18 cellular contexts compared by ENCODE assay signal in genomic region chr14:81459912-81460311, GRCh38. TPM values are rescaled to one million over a fixed set of nuclear protein-coding genes. Genes with fewer than 3 reads are reported as not detected.
DNase-seq lines count a peak whose midpoint lies in the region; ATAC-seq and TF ChIP-seq lines count a peak whose summit lies in the region.
"Had no signal": no experiment of that assay in that cellular context is flagged by ENCODE, and none has a peak within 500 bp of the region (broad histone marks: within the 10 kb centered on the region; RNA-seq: fewer than 3 reads in every experiment).

No MANE protein-coding gene starts in this region.

- no peaks in the 10 kb centered on the region for H3K27me3 ChIP-seq in DND-41 (ENCODE audit: insufficient read depth, low read length, poor library complexity)
- H3K27me3 ChIP-seq in neuronal stem cell (ENCODE audit: control insufficient read depth in 3 of 3, insufficient read depth in 3 of 3, low read depth in 1 of 3, low read length in 3 of 3) = no peaks in the 10 kb centered on the region
- H3K27me3 ChIP-seq: BE2C had no signal

- peak overlapping the region; percentile 69 for H3K27ac Mint-ChIP-seq in dendritic cell treated with granulocyte-macrophage colony-stimulating factor and Interleukin-4, amounts not matched to agents 40 ng/mL and 50 ng/mL, for 4 days
- H3K27ac Mint-ChIP-seq: CD8-positive, alpha-beta T cell had no signal

- peak overlapping the region; percentile 10 for H2BK5ac ChIP-seq in neuronal stem cell (ENCODE audit: low read length)

- no peak overlapping the region for H2BK120ac ChIP-seq in neuronal stem cell (ENCODE audit: low read depth, low read length)

- H3K4ac ChIP-seq in neuronal stem cell (ENCODE audit: low read length) = no peak overlapping the region

- H4K20me1 ChIP-seq in DND-41 (ENCODE audit: insufficient read depth, low read length) = no peaks in the 10 kb centered on the region

- H3K9ac ChIP-seq in DND-41 (ENCODE audit: low read depth, low read length) (no peak overlapping the region), neuronal stem cell (ENCODE audit: low read depth, low read length, poor library complexity) (no peak overlapping the region)
- H3K9ac ChIP-seq: GM23248, KMS-11 had no signal

- H3K4me3 Mint-ChIP-seq in dendritic cell treated with granulocyte-macrophage colony-stimulating factor and Interleukin-4, amounts not matched to agents 40 ng/mL and 50 ng/mL, for 4 days = no peak overlapping the region
- H3K4me3 Mint-ChIP-seq: CD14-positive monocyte; CD8-positive, alpha-beta T cell had no signal

- no peak overlapping the region for H3K4me3 ChIP-seq in DND-41 (ENCODE audit: low read depth in 1 of 2, low read length in 2 of 2)
- H3K4me3 ChIP-seq in neuronal stem cell (ENCODE audit: low read length in 2 of 2) = no peak overlapping the region
- H3K4me3 ChIP-seq: GM12878, GM23248 had no signal

- intact Hi-C loops in dendritic cell treated with granulocyte-macrophage colony-stimulating factor and Interleukin-4, amounts not matched to agents 40 ng/mL and 50 ng/mL, for 4 days (cut with micrococcal nuclease) = loop anchor here (5.0 kb wide), 1 partner anchor 503 kb away; the partner anchor contains the start of gene TSHR

- H3K79me1 ChIP-seq in neuronal stem cell (ENCODE audit: low read depth, low read length) = no peaks in the 10 kb centered on the region

- no peak overlapping the region for H2AK5ac ChIP-seq in neuronal stem cell (ENCODE audit: low read depth, low read length)

- no peak for ATAC-seq in DND-41 (ENCODE audit: insufficient read depth, low read depth)
- ATAC-seq in HG03135 (IDR thresholded peaks at IDR 0.05; ENCODE audit: unreplicated experiment) = no peak
- ATAC-seq in GM21619 (IDR thresholded peaks at IDR 0.05; ENCODE audit: unreplicated experiment) = no peak
- ATAC-seq: CD8-positive, alpha-beta T cell; GM12878 had no signal

- H3K9me3 ChIP-seq in DND-41 (ENCODE audit: insufficient read depth, low read length, severe bottlenecking) (no peaks in the 10 kb centered on the region), neuronal stem cell (replicated peaks in 1 of 2; ENCODE audit: control insufficient read depth in 2 of 2, insufficient read depth in 1 of 2, low read depth in 1 of 2, low read length in 2 of 2) (peaks cover 0 to 2% of the 10 kb centered on the region in 2 donors)
- H3K9me3 ChIP-seq: BE2C had no signal

- H3K27me3 Mint-ChIP-seq in dendritic cell treated with granulocyte-macrophage colony-stimulating factor and Interleukin-4, amounts not matched to agents 40 ng/mL and 50 ng/mL, for 4 days = peaks cover 3% of the 10 kb centered on the region

- H2AFZ ChIP-seq in DND-41 (ENCODE audit: low read depth, low read length) (0 out of 2 replicates have a peak overlapping the region, but pooled peaks have one; percentile 62), neuronal stem cell (ENCODE audit: low read length) (peak overlapping the region; percentile 84)
- H2AFZ ChIP-seq: GM23248 had no signal

- peak overlapping the region; percentile 51 for H3K18ac ChIP-seq in neuronal stem cell (ENCODE audit: low read length)

- H3K4me1 ChIP-seq in DND-41 (ENCODE audit: insufficient read depth, low read length) (peaks cover 7% of the 10 kb centered on the region; the same call in 1 of the 2 replicates), neuronal stem cell (ENCODE audit: control insufficient read depth in 2 of 2, insufficient read depth in 1 of 2, low read depth in 1 of 2, low read length in 2 of 2) (no peaks in the 10 kb centered on the region)
- H3K4me1 ChIP-seq: BE2C had no signal

- no peak for DNase-seq in DND-41
- DNase-seq in neuronal stem cell (ENCODE audit: low spot score) = no peak
- no peak for DNase-seq in HPDE6-E6E7 (ENCODE audit: extremely low spot score)
- DNase-seq in NOMO-1 treated with DMSO at 0.1 percent for 48 hours (lab: John Stamatoyannopoulos, UW; ENCODE audit: unreplicated experiment) = no peak
- DNase-seq: ACHN; BE2C; Calu3; CD8-positive, alpha-beta T cell; DMS79 treated with DMSO at 0.1 percent for 48 hours; EL; GM23248; HCEC 1CT had no signal

- H3K79me2 ChIP-seq in DND-41 (ENCODE audit: insufficient read depth, low read length) = no peaks in the 10 kb centered on the region

- WGBS in neuronal stem cell (ENCODE audit: extremely low coverage in 2 of 2, insufficient read length in 2 of 2, insufficient replicate concordance in 1 of 2), 2 donors = no CpG with 5 or more reads among the region's 4 CpGs

- no peak overlapping the region for H2BK15ac ChIP-seq in neuronal stem cell (ENCODE audit: low read length)

- no peak for TF ChIP-seq CTCF in DND-41 (IDR thresholded peaks at IDR 0.05; ENCODE audit: borderline replicate concordance, extremely low read depth, low read length, poor library complexity, severe bottlenecking)

- H3K27ac ChIP-seq in DND-41 (ENCODE audit: low read length) (no peak overlapping the region), neuronal stem cell (replicated peaks; ENCODE audit: low read length) (no peak overlapping the region)
- H3K27ac ChIP-seq: GM23248, KMS-11 had no signal

- H3K14ac ChIP-seq in neuronal stem cell (ENCODE audit: low read length) = no peak overlapping the region

- no peak overlapping the region for H4K91ac ChIP-seq in neuronal stem cell (ENCODE audit: low read depth, low read length, poor library complexity)

- peaks cover 16% of the 10 kb centered on the region for H3K4me1 Mint-ChIP-seq in dendritic cell treated with granulocyte-macrophage colony-stimulating factor and Interleukin-4, amounts not matched to agents 40 ng/mL and 50 ng/mL, for 4 days (ENCODE audit: low read depth)

- H3K23ac ChIP-seq in neuronal stem cell (ENCODE audit: low read depth, low read length, poor library complexity) = no peak overlapping the region

- H3K36me3 ChIP-seq in DND-41 (ENCODE audit: insufficient read depth, low read length) (no peaks in the 10 kb centered on the region), neuronal stem cell (replicated peaks in 1 of 2; ENCODE audit: control insufficient read depth in 2 of 2, insufficient read depth in 2 of 2, low read length in 2 of 2) (no peaks in the 10 kb centered on the region)
- H3K36me3 ChIP-seq: BE2C had no signal

- H3K4me2 ChIP-seq in DND-41 (ENCODE audit: insufficient read depth, low read length) (no peak overlapping the region), neuronal stem cell (ENCODE audit: insufficient read depth, low read length, poor library complexity, severe bottlenecking) (no peak overlapping the region)
- H3K4me2 ChIP-seq: KMS-11 had no signal

- H3K36me3 Mint-ChIP-seq in dendritic cell treated with granulocyte-macrophage colony-stimulating factor and Interleukin-4, amounts not matched to agents 40 ng/mL and 50 ng/mL, for 4 days (ENCODE audit: low read depth) = no peaks in the 10 kb centered on the region
- H3K36me3 Mint-ChIP-seq: CD14-positive monocyte; CD8-positive, alpha-beta T cell had no signal

- H3K9me3 Mint-ChIP-seq in dendritic cell treated with granulocyte-macrophage colony-stimulating factor and Interleukin-4, amounts not matched to agents 40 ng/mL and 50 ng/mL, for 4 days = no peaks in the 10 kb centered on the region
- H3K9me3 Mint-ChIP-seq: CD14-positive monocyte; CD8-positive, alpha-beta T cell had no signal

- no peak overlapping the region for H4K8ac ChIP-seq in neuronal stem cell (ENCODE audit: low read depth, low read length)

- H2BK12ac ChIP-seq in neuronal stem cell (ENCODE audit: low read length) = no peak overlapping the region

RNA-seq across cellular contexts. Expression of gene STON2, which starts 59.8 kb away (rescaled TPM):
- polyA plus RNA-seq in neuronal stem cell (2013, experiment 1 of 2) = 4.6 TPM
- polyA plus RNA-seq in neuronal stem cell (2013, experiment 2 of 2) = 4.7 TPM
